Comparison of ENCODE assay signal across 10 cellular contexts in genomic region chr7:87380905-87381304, GRCh38.
"Had no signal": no experiment of that assay in that cellular context is flagged by ENCODE, and none has a peak within 500 bp of the region (broad histone marks: within the 10 kb centered on the region; RNA-seq: fewer than 3 reads in every experiment).

No MANE protein-coding gene starts in this region.

- H3K27ac ChIP-seq: HL-60 had no signal

- H3K4me1 Mint-ChIP-seq: GM23338, IgD-negative memory B cell had no signal

- H2AFZ ChIP-seq: GM23338 had no signal

- H3K4me2 ChIP-seq: GM23338 had no signal

- H3K9me3 Mint-ChIP-seq: GM23338, HFFc6 had no signal

- H3K27ac Mint-ChIP-seq: GM23338, HFFc6, IgD-negative memory B cell had no signal

- FAIRE-seq: H1, HepG2 had no signal

- DNase-seq: H7, HFFc6, KG1 had no signal

- H3K27me3 Mint-ChIP-seq: IgD-negative memory B cell had no signal

- H3K4me3 ChIP-seq: GM23338, HAP-1 had no signal

- H3K4me3 Mint-ChIP-seq: GM23338, HFFc6, IgD-negative memory B cell had no signal

- H3K9me3 ChIP-seq: HAP-1 had no signal

- H3K36me3 ChIP-seq: HAP-1 had no signal

- ATAC-seq: GM23338, HCT116, HepG2 had no signal

- H3K4me1 ChIP-seq: HAP-1 had no signal
